8 cellular contexts compared by ENCODE assay signal in genomic region chr17:7021993-7022778, GRCh38. TPM values are rescaled to one million over a fixed set of nuclear protein-coding genes. Genes with fewer than 3 reads are reported as not detected.
DNase-seq lines count a peak whose midpoint lies in the region; ATAC-seq and TF ChIP-seq lines count a peak whose summit lies in the region.

No MANE protein-coding gene starts in this region.

- WGBS in endodermal cell (ENCODE audit: insufficient coverage in 1 of 2, insufficient read length in 1 of 2), 2 experiments = 11 to 13% methylated on average over 17 to 52 of the region's 53 CpGs

- peaks cover 43% of the 10 kb centered on the region for H3K27me3 Mint-ChIP-seq in endodermal cell (ENCODE audit: insufficient read depth)
- peaks cover 54% of the 10 kb centered on the region for H3K27me3 Mint-ChIP-seq in mesothelial cell of epicardium (ENCODE audit: low read depth)

- peak overlapping the region; percentile 55 for H3K4me3 Mint-ChIP-seq in endodermal cell
- peak overlapping the region; percentile 17 for H3K4me3 Mint-ChIP-seq in mesothelial cell of epicardium

- H3K27ac Mint-ChIP-seq in endodermal cell (no peak overlapping the region), mesothelial cell of epicardium (no peak overlapping the region)

- peaks cover 37% of the 10 kb centered on the region for H3K27me3 ChIP-seq in endodermal cell (ENCODE audit: control insufficient read depth, insufficient read depth, low read length, poor library complexity, severe bottlenecking)

- H3K36me3 ChIP-seq in endodermal cell (ENCODE audit: control insufficient read depth, insufficient read depth, low read length) = peaks cover 3% of the 10 kb centered on the region

- no peaks in the 10 kb centered on the region for H3K9me3 ChIP-seq in endodermal cell (ENCODE audit: control insufficient read depth, low read length)

- DNase-seq in NK-92 treated with Interleukin-12 subunit alpha and Interleukin-12 subunit beta, amount 100 ng/mL, for 24 hours (lab: John Stamatoyannopoulos, UW) = peak; percentile 12
- DNase-seq in NK-92 (lab: John Stamatoyannopoulos, UW; ENCODE audit: unreplicated experiment) = no peak
- DNase-seq in NCI-H69 (lab: John Stamatoyannopoulos, UW) = peak; percentile 57
- DNase-seq in activated CD8-positive, alpha-beta memory T cell treated with anti-CD3 and anti-CD28 coated beads for 4 hours (ENCODE audit: low read depth in 2 of 2) = peak; percentile 45 to 56
- peak; percentile 97 for DNase-seq in endodermal cell
- peak; percentile 65 to 85 for DNase-seq in mesothelial cell of epicardium (ENCODE audit: low spot score in 2 of 2, unreplicated experiment in 2 of 2)
- peak; percentile 72 for DNase-seq in stimulated activated CD8-positive, alpha-beta memory T cell treated with anti-CD3 and anti-CD28 coated beads, Interleukin-4, amount 100 ng/mL, for 24 hours (ENCODE audit: low read depth)

- no peak overlapping the region for H3K9ac ChIP-seq in endodermal cell (ENCODE audit: extremely low read depth, low read length, poor library complexity, severe bottlenecking)

- TF ChIP-seq CTCF in endodermal cell (conservative IDR thresholded peaks at IDR 0.05) = peak; percentile 96
- TF ChIP-seq CTCF in mesothelial cell of epicardium (IDR thresholded peaks at IDR 0.05; ENCODE audit: unreplicated experiment) = peak; percentile 94

- H3K9me3 Mint-ChIP-seq in endodermal cell (peaks cover 7% of the 10 kb centered on the region), mesothelial cell of epicardium (no peaks in the 10 kb centered on the region)

- peak; percentile 53 for ATAC-seq in HG03108 (IDR thresholded peaks at IDR 0.05; ENCODE audit: unreplicated experiment)

- H3K36me3 Mint-ChIP-seq in endodermal cell (ENCODE audit: low read depth) (peaks cover 4% of the 10 kb centered on the region), mesothelial cell of epicardium (no peaks in the 10 kb centered on the region)

- no peak overlapping the region for H3K4me3 ChIP-seq in endodermal cell (ENCODE audit: low read length)

- peaks cover 16% of the 10 kb centered on the region for H3K4me1 Mint-ChIP-seq in endodermal cell
- H3K4me1 Mint-ChIP-seq in mesothelial cell of epicardium = peaks cover 19% of the 10 kb centered on the region

- no peaks in the 10 kb centered on the region for H3K4me1 ChIP-seq in endodermal cell (ENCODE audit: control insufficient read depth, insufficient read depth, low read length)

- H3K27ac ChIP-seq in endodermal cell (ENCODE audit: low read depth, low read length) = no peak overlapping the region

RNA-seq across cellular contexts. Expression of gene BCL6B, which starts 0.7 kb away (rescaled TPM):
- total RNA-seq in endodermal cell (1 to 10 TPM; 2.9 to 7.0 TPM), mesothelial cell of epicardium (0.22 to 0.34 TPM in 2 of 3 replicates, not detected in the other)
- 2.0 TPM for polyA plus RNA-seq in endodermal cell (2013, experiment 1 of 2)
- polyA plus RNA-seq in endodermal cell (2013, experiment 2 of 2) = 1.1 TPM

RNA-seq across cellular contexts. Expression of gene RNASEK, which starts 9.8 kb away (rescaled TPM):
- total RNA-seq in endodermal cell (100 to 1,000 TPM; 233 to 277 TPM), mesothelial cell of epicardium (154 to 166 TPM (median 159 TPM) in 3 replicates)
- 221 TPM for polyA plus RNA-seq in endodermal cell (2013, experiment 1 of 2)
- polyA plus RNA-seq in endodermal cell (2013, experiment 2 of 2) = 204 TPM

RNA-seq across cellular contexts. Expression of gene SLC16A13, which starts 13.6 kb away (rescaled TPM):
- 10 to 100 TPM; 18.8 to 19.9 TPM for total RNA-seq in endodermal cell
- polyA plus RNA-seq in endodermal cell (2013, experiment 1 of 2) = 4.3 TPM
- 4.3 TPM for polyA plus RNA-seq in endodermal cell (2013, experiment 2 of 2)
- 10.4 to 10.7 TPM (median 10.7 TPM) in 3 replicates for total RNA-seq in mesothelial cell of epicardium

RNA-seq across cellular contexts. Expression of gene SLC16A11, which starts 21.7 kb away (rescaled TPM):
- total RNA-seq in endodermal cell (under 1 TPM; 0.24 to 0.44 TPM), mesothelial cell of epicardium (4.1 to 5.1 TPM (median 4.2 TPM) in 3 replicates)
- 0.43 TPM for polyA plus RNA-seq in endodermal cell (2013, experiment 1 of 2)
- 0.54 TPM for polyA plus RNA-seq in endodermal cell (2013, experiment 2 of 2)

RNA-seq across cellular contexts. Expression of gene ALOX12, which starts 26.3 kb away (rescaled TPM):
- under 1 TPM; 0.46 to 0.92 TPM for total RNA-seq in endodermal cell
- 0.18 TPM for polyA plus RNA-seq in endodermal cell (2013, experiment 1 of 2)
- not detected for polyA plus RNA-seq in endodermal cell (2013, experiment 2 of 2)
- 0.22 to 0.40 TPM in 2 of 3 replicates, not detected in the other for total RNA-seq in mesothelial cell of epicardium
